Comparison of ENCODE assay signal across 8 cellular contexts in the genomic region with DNA sequence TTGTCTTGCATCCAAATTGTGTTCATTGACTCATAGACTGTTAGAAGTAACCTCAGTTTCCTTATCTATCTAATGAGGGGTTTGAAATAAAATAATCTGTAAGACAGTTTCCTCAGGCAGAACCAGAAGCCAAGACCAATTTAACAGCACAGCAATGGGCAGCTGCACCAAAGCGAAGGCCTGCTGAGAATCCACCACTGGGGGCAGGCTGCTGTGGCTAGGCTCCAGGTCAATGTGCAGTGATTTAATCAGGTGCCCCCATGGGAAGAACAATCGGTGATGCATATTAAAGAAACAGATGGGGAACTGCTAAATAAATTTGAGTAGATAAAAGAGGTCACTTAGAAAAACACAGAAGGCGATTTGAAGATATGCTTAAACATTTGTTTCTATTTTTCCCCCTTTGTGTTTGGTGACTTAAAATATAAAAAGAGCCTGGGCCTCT. TPM values are rescaled to one million over a fixed set of nuclear protein-coding genes. Genes with fewer than 3 reads are reported as not detected.
A peak's percentile ranks its signal among the peaks of the same experiment; 100 is the strongest.
DNase-seq lines count a peak whose midpoint lies in the region; ATAC-seq, FAIRE-seq and TF ChIP-seq lines count a peak whose summit lies in the region.

No MANE protein-coding gene starts in this region.

- no peak overlapping the region for H3K4me3 ChIP-seq in cardiac muscle cell
- no peak overlapping the region for H3K4me3 ChIP-seq in left ventricle myocardium inferior

- intact Hi-C loops in Right ventricle myocardium inferior (cut with DNase I) (no loop called here), left ventricle myocardium inferior (cut with micrococcal nuclease) (no loop called here)

- ATAC-seq in Right ventricle myocardium inferior: no peak

- H3K36me3 ChIP-seq in cardiac muscle cell (no peaks in the 10 kb centered on the region), left ventricle myocardium inferior (peaks cover 10% of the 10 kb centered on the region)

- FAIRE-seq in urothelium cell line (lab: Jason Lieb, UNC): no peak

- CTCF ChIA-PET in RWPE1 (lab: Yijun Ruan, JAX): interaction anchor here (0.9 to 1.2 kb wide), 2 partner anchors 18 to 25 kb away, joined by 4 to 5 read pairs; no protein-coding TSS in a partner anchor

- no peaks in the 10 kb centered on the region for H3K9me3 ChIP-seq in cardiac muscle cell (ENCODE audit: low read depth)
- H3K9me3 ChIP-seq in left ventricle myocardium inferior (replicated peaks): no peaks in the 10 kb centered on the region

- H3K4me1 ChIP-seq in cardiac muscle cell (ENCODE audit: low read depth): no peaks in the 10 kb centered on the region
- H3K4me1 ChIP-seq in left ventricle myocardium inferior: no peaks in the 10 kb centered on the region

- no peaks in the 10 kb centered on the region for H3K27me3 ChIP-seq in cardiac muscle cell
- no peaks in the 10 kb centered on the region for H3K27me3 ChIP-seq in left ventricle myocardium inferior (ENCODE audit: low read depth)

- POLR2A ChIA-PET in RWPE1 (lab: Yijun Ruan, JAX; ENCODE audit: low non-redundant PET): no interaction called here

- H3K27ac ChIP-seq in cardiac muscle cell (no peak overlapping the region), RWPE1 (no peak overlapping the region), left ventricle myocardium inferior (replicated peaks) (no peak overlapping the region)

- DNase-seq in cardiac muscle cell (ENCODE audit: low read depth in 1 of 2, low spot score in 1 of 2): peak; percentile 45 to 62
- DNase-seq in Right ventricle myocardium inferior (ENCODE audit: missing footprints): no peak
- peak; percentile 26 for DNase-seq in RWPE1 (ENCODE audit: low spot score)
- peak; percentile 38 for DNase-seq in left ventricle myocardium inferior
- peak; percentile 32 for DNase-seq in urothelium cell line (ENCODE audit: low spot score)
- no peak for DNase-seq in activated CD4-positive, alpha-beta T cell treated with anti-CD3 and anti-CD28 coated beads, Interleukin-2, amount 50 U/mL, for 1 hour
- DNase-seq in NCI-H1417 treated with DMSO at 0.1 percent for 48 hours (lab: John Stamatoyannopoulos, UW): no peak
- DNase-seq in NCI-H2196 (lab: John Stamatoyannopoulos, UW; ENCODE audit: unreplicated experiment): no peak

- TF ChIP-seq CTCF in cardiac muscle cell (IDR thresholded peaks at IDR 0.05; ENCODE audit: low read depth, low read length): peak; percentile 72
- peak; percentile 52 for TF ChIP-seq CTCF in RWPE1 (conservative IDR thresholded peaks at IDR 0.05; ENCODE audit: low read depth)
- peak; percentile 75 for TF ChIP-seq CTCF in left ventricle myocardium inferior (IDR thresholded peaks at IDR 0.05; ENCODE audit: borderline replicate concordance)

RNA-seq across cellular contexts. Expression of a gene that starts 28.0 kb away (rescaled TPM):
- total RNA-seq in cardiac muscle cell: 6.0 and 6.6 TPM in 2 replicates
- polyA plus RNA-seq in cardiac muscle cell: 10.9 and 13.9 TPM in 2 replicates
- total RNA-seq in Right ventricle myocardium inferior: 19.2 TPM
- 30.9 TPM for total RNA-seq in left ventricle myocardium inferior

RNA-seq across cellular contexts. Expression of a gene that starts 50.0 kb away (rescaled TPM):
- total RNA-seq in cardiac muscle cell (2.7 and 2.8 TPM in 2 replicates), Right ventricle myocardium inferior (9.5 TPM), left ventricle myocardium inferior (5.1 TPM)
- 1.8 and 3.0 TPM in 2 replicates for polyA plus RNA-seq in cardiac muscle cell

Comparison
In these comparisons a context has a peak if more than half of its experiments do, and no peak if none do; other contexts are left out.
1. DNase-seq: peak in cardiac muscle cell (2 of 2), RWPE1 (single experiment), left ventricle myocardium inferior (single experiment) and urothelium cell line (single experiment); none in Right ventricle myocardium inferior (single experiment), activated CD4-positive, alpha-beta T cell treated with anti-CD3 and anti-CD28 coated beads, Interleukin-2, amount 50 U/mL, for 1 hour (single experiment), NCI-H1417 treated with DMSO at 0.1 percent for 48 hours (single experiment) and NCI-H2196 (single experiment).
2. Peak in every context shown above with its lines, with median percentiles within 50 percentile points of each other: CTCF ChIP-seq.